8 cellular contexts compared by ENCODE assay signal in genomic region chr3:132034486-132035464, GRCh38.
DNase-seq lines count a peak whose midpoint lies in the region; ATAC-seq and TF ChIP-seq lines count a peak whose summit lies in the region.

Gene CPNE4 (minus strand): TSS chr3:132035014.

- DNase-seq in NK-92 treated with Interleukin-12 subunit alpha and Interleukin-12 subunit beta, amount 100 ng/mL, for 24 hours (lab: John Stamatoyannopoulos, UW): peak; percentile 19
- DNase-seq in NK-92 (lab: John Stamatoyannopoulos, UW; ENCODE audit: unreplicated experiment) (no peak), NCI-H2171 (lab: John Stamatoyannopoulos, UW) (peak; percentile 73), caudate nucleus (lab: John Stamatoyannopoulos, UW) (peak in 58 of 61 donors; percentile 0 to 81 (median 58)), iris pigment epithelial cell (ENCODE audit: low read depth) (peak; percentile 56)
- peak; percentile 57 for DNase-seq in stimulated activated CD4-positive, alpha-beta T cell treated with anti-CD3 and anti-CD28 coated beads, Interleukin-12 subunit alpha, Interleukin-12 subunit beta, amount 100 ng/mL, for 4 hours

- peak; percentile 14 for TF ChIP-seq CTCF in VCaP (conservative IDR thresholded peaks at IDR 0.05)

- H3K27ac ChIP-seq in VCaP (no peak within 1 kb of the TSS), caudate nucleus (ENCODE audit: low read depth, low read length) (no peak within 1 kb of the TSS)

- ATAC-seq in HG03108 (IDR thresholded peaks at IDR 0.05; ENCODE audit: unreplicated experiment): peak; percentile 87
